In the genomic region with DNA sequence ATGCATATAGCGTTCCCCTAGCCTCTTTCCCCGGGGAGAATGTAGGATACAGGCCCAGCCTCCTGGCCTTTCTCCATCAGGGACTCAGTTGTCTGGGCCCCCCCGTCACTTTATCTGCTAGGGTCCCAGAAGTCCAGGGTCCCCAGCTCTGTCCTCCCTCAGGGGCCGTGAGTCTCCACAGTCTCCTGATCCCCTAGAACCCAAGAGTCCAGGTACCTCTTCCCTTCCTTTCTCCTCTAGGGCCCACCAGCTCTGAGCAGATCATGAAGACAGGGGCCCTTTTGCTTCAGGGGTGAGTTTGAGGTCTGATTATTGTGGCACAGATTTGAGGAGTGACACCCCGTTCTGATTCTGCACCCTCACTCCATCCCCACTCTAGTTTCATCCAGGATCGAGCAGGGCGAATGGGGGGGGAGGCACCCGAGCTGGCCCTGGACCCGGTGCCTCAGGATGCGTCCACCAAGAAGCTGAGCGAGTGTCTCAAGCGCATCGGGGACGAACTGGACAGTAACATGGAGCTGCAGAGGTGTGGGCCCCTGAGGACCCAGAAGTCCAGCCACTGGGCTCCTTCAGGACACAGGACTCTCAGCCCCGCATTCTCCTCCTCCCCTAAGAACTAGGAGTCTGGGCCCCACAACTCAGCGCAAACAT, we compare ENCODE assay signal across 8 cellular contexts. TPM values are rescaled to one million over a fixed set of nuclear protein-coding genes. Genes with fewer than 3 reads are reported as not detected.
DNase-seq lines count a peak whose midpoint lies in the region; ATAC-seq, FAIRE-seq and TF ChIP-seq lines count a peak whose summit lies in the region.

No MANE protein-coding gene starts in this region.

- WGBS in heart left ventricle, 4 donors = 55 to 61% (median 58%) methylated on average over 13 to 16 of the region's 16 CpGs
- WGBS in mesodermal cell (ENCODE audit: insufficient coverage in 2 of 2), 2 experiments = 66 to 67% methylated on average over 14 to 15 of the region's 16 CpGs

- H3K4me3 Mint-ChIP-seq in brain = peak overlapping the region; percentile 84 to 92 (median 91)

- H3K9me3 Mint-ChIP-seq in brain = peaks cover 0 to 4% (median 0%) of the 10 kb centered on the region in 5 experiments

- H3K4me1 Mint-ChIP-seq in brain = peaks cover 24% of the 10 kb centered on the region

- peaks cover 4% of the 10 kb centered on the region for H3K27me3 Mint-ChIP-seq in brain

- FAIRE-seq in frontal cortex (lab: Jason Lieb, UNC) = no peak

- H3K27me3 ChIP-seq in heart left ventricle (no peaks in the 10 kb centered on the region), vagina (no peaks in the 10 kb centered on the region)

- ATAC-seq in heart left ventricle = peak in 1 of 4 donors; percentile 6
- ATAC-seq in left ventricle myocardium superior = no peak

- intact Hi-C loops in heart left ventricle (cut with DNase I) (loop anchor here in 3 of 10 donors (2.0 to 10.0 kb wide), 3 partner anchors 51 to 78 kb away; a partner anchor contains a TSS), left ventricle myocardium superior (cut with micrococcal nuclease) (no loop called here), vagina (cut with DNase I) (no loop called here)

- H3K4me1 ChIP-seq in heart left ventricle = peaks cover 4 to 23% (median 14%) of the 10 kb centered on the region in 12 donors
- peaks cover 11% of the 10 kb centered on the region for H3K4me1 ChIP-seq in mesodermal cell (ENCODE audit: control insufficient read depth, insufficient read depth, low read length, poor library complexity, severe bottlenecking)
- peaks cover 17% of the 10 kb centered on the region for H3K4me1 ChIP-seq in vagina

- TF ChIP-seq POLR2A in heart left ventricle (IDR thresholded peaks at IDR 0.05) = no peak
- no peak for TF ChIP-seq POLR2A in vagina (IDR thresholded peaks at IDR 0.05)

- H3K36me3 Mint-ChIP-seq in brain = peaks cover 31% of the 10 kb centered on the region

- H3K27ac Mint-ChIP-seq in brain = peak overlapping the region; percentile 80 to 96 (median 91)

- H3K4me3 ChIP-seq in heart left ventricle (peak overlapping the region; percentile 77 to 98 (median 90)), mesodermal cell (ENCODE audit: extremely low read depth, insufficient read depth, low read length, poor library complexity, severe bottlenecking) (peak overlapping the region; percentile 74), vagina (peak overlapping the region; percentile 62 to 67)

- no peak for DNase-seq in heart left ventricle
- DNase-seq in left ventricle myocardium superior = no peak
- no peak for DNase-seq in vagina (ENCODE audit: extremely low spot score in 2 of 2)
- DNase-seq in frontal cortex (ENCODE audit: low spot score in 2 of 2) = no peak
- no peak for DNase-seq in stimulated activated CD4-positive, alpha-beta T cell treated with anti-CD3 and anti-CD28 coated beads, Interleukin-4, amount 100 ng/mL, for 24 hours
- no peak for DNase-seq in DMS153 (lab: John Stamatoyannopoulos, UW)

- H3K36me3 ChIP-seq in heart left ventricle = peaks cover 0 to 16% (median 2%) of the 10 kb centered on the region in 9 donors
- peaks cover 41% of the 10 kb centered on the region for H3K36me3 ChIP-seq in mesodermal cell (ENCODE audit: control insufficient read depth, insufficient read depth, low read length)
- no peaks in the 10 kb centered on the region for H3K36me3 ChIP-seq in vagina

- H3K9me3 ChIP-seq in heart left ventricle = no peaks in the 10 kb centered on the region
- no peaks in the 10 kb centered on the region for H3K9me3 ChIP-seq in mesodermal cell (ENCODE audit: control insufficient read depth, low read length)
- H3K9me3 ChIP-seq in vagina = no peaks in the 10 kb centered on the region

- H3K27ac ChIP-seq in heart left ventricle (peak overlapping the region; percentile 69 to 95 (median 89)), mesodermal cell (ENCODE audit: low read depth, low read length, severe bottlenecking) (peak overlapping the region; percentile 98), vagina (peak overlapping the region; percentile 89)

- TF ChIP-seq CTCF in heart left ventricle (IDR thresholded peaks at IDR 0.05) (no peak), brain (conservative IDR thresholded peaks at IDR 0.05) (no peak), vagina (IDR thresholded peaks at IDR 0.05) (no peak)

RNA-seq across cellular contexts. Expression of a gene that starts 0.8 kb away (rescaled TPM):
- total RNA-seq in heart left ventricle (10 to 100 TPM; 17.9 to 68.4 (median 23.1) TPM), left ventricle myocardium superior (22.0 TPM), vagina (52.3 TPM), frontal cortex (9.4 TPM)
- polyA plus RNA-seq in heart left ventricle (10 to 100 TPM; 21.1 to 34.4 TPM), brain (ENCODE audit: insufficient read depth, low read depth, low replicate concordance) (141 TPM)
- 271 TPM for polyA plus RNA-seq in mesodermal cell (2013, experiment 1 of 2)
- 190 TPM for polyA plus RNA-seq in mesodermal cell (2013, experiment 2 of 2)

RNA-seq across cellular contexts. Expression of a gene that starts 9.7 kb away (rescaled TPM):
- total RNA-seq in heart left ventricle (1,000 to 10,000 TPM in 4 of 9 donors, 100 to 1,000 TPM in 5; 484 to 6,770 (median 857) TPM), left ventricle myocardium superior (684 TPM), vagina (4,380 TPM), frontal cortex (713 TPM)
- polyA plus RNA-seq in heart left ventricle (1,000 to 10,000 TPM in 1 of 2 donors, 100 to 1,000 TPM in 1; 836 to 1,542 TPM), brain (ENCODE audit: insufficient read depth, low read depth, low replicate concordance) (3,022 TPM)
- polyA plus RNA-seq in mesodermal cell (2013, experiment 1 of 2) = 3,050 TPM
- 2,468 TPM for polyA plus RNA-seq in mesodermal cell (2013, experiment 2 of 2)

RNA-seq across cellular contexts. Expression of a gene that starts 21.9 kb away (rescaled TPM):
- total RNA-seq in heart left ventricle (under 1 TPM in 1 of 9 donors, not detected in 8; 0.49 TPM), left ventricle myocardium superior (not detected), vagina (not detected), frontal cortex (not detected)
- polyA plus RNA-seq in heart left ventricle (under 1 TPM in 1 of 2 donors, not detected in 1; 0.15 TPM), brain (ENCODE audit: insufficient read depth, low read depth, low replicate concordance) (1.4 TPM)
- polyA plus RNA-seq in mesodermal cell (2013, experiment 1 of 2) = 1.3 TPM
- polyA plus RNA-seq in mesodermal cell (2013, experiment 2 of 2) = 1.0 TPM

RNA-seq across cellular contexts. Expression of a gene that starts 37.7 kb away (rescaled TPM):
- total RNA-seq in heart left ventricle (100 to 1,000 TPM; 125 to 264 (median 173) TPM), left ventricle myocardium superior (103 TPM), vagina (32.2 TPM), frontal cortex (12.6 TPM)
- polyA plus RNA-seq in heart left ventricle (100 to 1,000 TPM; 114 to 154 TPM), brain (ENCODE audit: insufficient read depth, low read depth, low replicate concordance) (21.8 TPM)
- 35.0 TPM for polyA plus RNA-seq in mesodermal cell (2013, experiment 1 of 2)
- 32.7 TPM for polyA plus RNA-seq in mesodermal cell (2013, experiment 2 of 2)

RNA-seq across cellular contexts. Expression of a gene that starts 38.3 kb away (rescaled TPM):
- total RNA-seq in heart left ventricle (10 to 100 TPM; 41.4 to 93.9 (median 50.9) TPM), left ventricle myocardium superior (44.4 TPM), vagina (100 TPM), frontal cortex (121 TPM)
- polyA plus RNA-seq in heart left ventricle (100 to 1,000 TPM in 1 of 2 donors, 10 to 100 TPM in 1; 68.0 to 109 TPM), brain (ENCODE audit: insufficient read depth, low read depth, low replicate concordance) (166 TPM)
- polyA plus RNA-seq in mesodermal cell (2013, experiment 1 of 2) = 80.1 TPM
- polyA plus RNA-seq in mesodermal cell (2013, experiment 2 of 2) = 71.8 TPM
